11 cellular contexts compared by ENCODE assay signal in genomic region chr10:33277135-33277536, GRCh38. TPM values are rescaled to one million over a fixed set of nuclear protein-coding genes. Genes with fewer than 3 reads are reported as not detected.
DNase-seq lines count a peak whose midpoint lies in the region; TF ChIP-seq lines count a peak whose summit lies in the region.
"Had no signal": no experiment of that assay in that cellular context is flagged by ENCODE, and none has a peak within 500 bp of the region (broad histone marks: within the 10 kb centered on the region; RNA-seq: fewer than 3 reads in every experiment).

No MANE protein-coding gene starts in this region.

- H3K4me1 ChIP-seq in thyroid gland: peaks cover 15 to 29% of the 10 kb centered on the region in 2 donors

- H3K4me3 ChIP-seq in MG63 (no peak overlapping the region), cardiac fibroblast (replicated peaks in 1 of 2; ENCODE audit: low read depth in 2 of 2, low read length in 2 of 2) (no peak overlapping the region), thyroid gland (replicated peaks in 1 of 3) (no peak overlapping the region)

- DNase-seq in MG63 (peak; percentile 7), cardiac fibroblast (ENCODE audit: low read depth in 2 of 2) (peak; percentile 43 to 71), left kidney (ENCODE audit: low read depth, low spot score) (peak; percentile 56), thyroid gland (peak; percentile 58 to 69), LoVo (ENCODE audit: low spot score) (no peak), DMS153 treated with DMSO at 0.1 percent for 48 hours (lab: John Stamatoyannopoulos, UW; ENCODE audit: unreplicated experiment) (no peak)
- DNase-seq in activated CD4-positive, alpha-beta T cell treated with anti-CD3 and anti-CD28 coated beads for 1 hour: no peak
- DNase-seq: activated effector memory CD4-positive, alpha-beta T cell treated with anti-CD3 and anti-CD28 coated beads, Interleukin-2, amount 50 U/mL, for 16 hours; effector CD8-positive, alpha-beta T cell; KBM-7; NCI-H82 had no signal

- 61 to 63% methylated on average over 6 of the region's 6 CpGs for WGBS in thyroid gland, 2 donors

- no peaks in the 10 kb centered on the region for H3K36me3 ChIP-seq in MG63
- H3K36me3 ChIP-seq in thyroid gland: no peaks in the 10 kb centered on the region

- intact Hi-C loops in thyroid gland (cut with DNase I): no loop called here

- TF ChIP-seq POLR2A in thyroid gland (IDR thresholded peaks at IDR 0.05): no peak

- TF ChIP-seq CTCF in cardiac fibroblast (IDR thresholded peaks at IDR 0.05; ENCODE audit: low read depth, low read length) (no peak), thyroid gland (IDR thresholded peaks at IDR 0.05) (no peak)

- peak overlapping the region in 1 of 3 donors; percentile 21 for H3K27ac ChIP-seq in thyroid gland

- no peaks in the 10 kb centered on the region for H3K27me3 ChIP-seq in MG63
- H3K27me3 ChIP-seq in thyroid gland: no peaks in the 10 kb centered on the region

- H3K9me3 ChIP-seq in MG63 (no peaks in the 10 kb centered on the region), thyroid gland (no peaks in the 10 kb centered on the region)

RNA-seq across cellular contexts. Expression of gene NRP1, which starts 57.3 kb away (rescaled TPM):
- 0.99 and 1.6 TPM in 2 replicates for total RNA-seq in MG63 (2014; rRNA removed; shearing (Covaris generic); ENCODE audit: low replicate concordance)
- 100 to 1,000 TPM in 1 of 4 donors, 10 to 100 TPM in 3; 40.4 to 123 (median 58.3) TPM for total RNA-seq in thyroid gland

Comparison
In these comparisons a context has a peak if more than half of its experiments do, and no peak if none do; other contexts are left out.
1. DNase-seq: peak in MG63 (single experiment), cardiac fibroblast (2 of 2), left kidney (single experiment) and thyroid gland (2 of 2); none in LoVo (single experiment), DMS153 treated with DMSO at 0.1 percent for 48 hours (single experiment) and activated CD4-positive, alpha-beta T cell treated with anti-CD3 and anti-CD28 coated beads for 1 hour (single experiment).
2. RNA of gene NRP1, which starts 57.3 kb away (total RNA-seq): 40.4 to 123 TPM in thyroid gland; 0.99 to 1.6 TPM in MG63; every median in the first group is over 10 times any median in the second.